1 cellular context compared by ENCODE assay signal in the genomic region with DNA sequence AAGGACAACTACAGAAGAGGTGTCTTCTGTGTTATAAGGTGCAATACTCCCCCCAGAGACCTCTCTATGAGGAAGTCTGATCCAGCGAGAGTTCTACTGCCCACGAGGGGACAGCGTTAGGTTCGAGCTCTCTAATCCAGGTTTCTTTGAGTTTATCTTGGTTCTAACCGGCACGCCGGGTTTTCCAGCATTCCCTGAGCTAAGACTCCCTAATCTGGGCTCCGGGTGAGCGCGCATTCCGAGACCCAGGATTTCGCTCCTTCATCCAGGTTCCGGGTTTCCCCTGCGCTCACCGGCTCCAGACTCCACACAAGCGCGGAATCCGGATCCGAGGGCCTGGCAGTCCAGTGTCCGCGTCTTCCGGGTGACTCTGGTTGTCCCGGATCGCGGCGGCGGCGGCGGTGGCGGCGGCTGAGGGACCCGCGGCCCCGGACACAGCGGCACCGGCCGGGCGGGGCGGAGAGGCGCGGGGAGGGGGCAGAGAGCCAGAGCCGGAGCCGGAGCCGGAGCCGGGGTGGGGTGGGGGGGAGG.
TF ChIP-seq lines count a peak whose summit lies in the region.

Gene ZNF609 (plus strand): TSS at position 373 of the 531 bp plus-strand sequence. CDS start 38,842 bp downstream, outside the sequence.

TF ChIP-seq in H1, 55 proteins besides CTCF, POLR2A, EP300 and RAD21:
- TF ChIP-seq HDAC2 (IDR thresholded peaks at IDR 0.05; ENCODE audit: borderline replicate concordance in 1 of 2, low read depth in 2 of 2, low read length in 2 of 2) (0 out of 4 replicates have a peak, but pooled peaks of 1 of the 2 experiments have one; percentile 53), ASH2L (IDR thresholded peaks at IDR 0.05; ENCODE audit: low read length) (peak; percentile 86), JUN (IDR thresholded peaks at IDR 0.05; ENCODE audit: low read depth, low read length) (peak; percentile 89), TEAD4 (IDR thresholded peaks at IDR 0.05; ENCODE audit: low read depth, low read length) (peak; percentile 98), FOSL1 (IDR thresholded peaks at IDR 0.05; ENCODE audit: insufficient read depth, low read depth, low read length) (0 out of 2 replicates have a peak, but pooled peaks have one; percentile 4), KDM1A (IDR thresholded peaks at IDR 0.05; ENCODE audit: borderline replicate concordance, low read length) (no peak), CHD1 (IDR thresholded peaks at IDR 0.05; ENCODE audit: low read depth, low read length) (no peak), SP2 (IDR thresholded peaks at IDR 0.05; ENCODE audit: low read length) (no peak), SIRT6 (IDR thresholded peaks at IDR 0.05; ENCODE audit: low read length) (no peak), USF2 (IDR thresholded peaks at IDR 0.05; ENCODE audit: low read length) (peak; percentile 33), TAF1 (IDR thresholded peaks at IDR 0.05; ENCODE audit: low read depth, low read length) (peak; percentile 93), POLR2AphosphoS5 (IDR thresholded peaks at IDR 0.05; ENCODE audit: low read depth, low read length) (peak; percentile 75), RXRA (IDR thresholded peaks at IDR 0.05; ENCODE audit: insufficient read depth, low read depth, low read length) (0 out of 2 replicates have a peak, but pooled peaks have one; percentile 74), KDM5A (IDR thresholded peaks at IDR 0.05; ENCODE audit: low read length) (no peak), GABPA (IDR thresholded peaks at IDR 0.05; ENCODE audit: borderline replicate concordance, insufficient read depth, low read length) (peak; percentile 80; the same call in 1 of the 2 replicates), NANOG (IDR thresholded peaks at IDR 0.05; ENCODE audit: insufficient read depth, low read depth, low read length, poor library complexity, severe bottlenecking) (peak; percentile 59), MAFK (IDR thresholded peaks at IDR 0.05; ENCODE audit: low read depth, low read length) (no peak), SAP30 (IDR thresholded peaks at IDR 0.05; ENCODE audit: insufficient read depth, insufficient replicate concordance, low read length) (no peak), JUND (IDR thresholded peaks at IDR 0.05; ENCODE audit: low read length) (peak; percentile 81; the same call in 1 of the 2 replicates), BRCA1 (IDR thresholded peaks at IDR 0.05; ENCODE audit: low read depth, low read length) (no peak), SP1 (IDR thresholded peaks at IDR 0.05; ENCODE audit: low read depth, low read length) (peak; percentile 100), TCF12 (IDR thresholded peaks at IDR 0.05; ENCODE audit: low read depth, low read length) (peak; percentile 86), EGR1 (IDR thresholded peaks at IDR 0.05; ENCODE audit: borderline replicate concordance, low read depth, low read length) (peak; percentile 96), BCL11A (IDR thresholded peaks at IDR 0.05; ENCODE audit: low read depth in 2 of 2, low read length in 2 of 2) (peak in 1 of 2 experiments; percentile 66), SRF (IDR thresholded peaks at IDR 0.05; ENCODE audit: low read depth, low read length) (peak; percentile 47; the same call in 1 of the 2 replicates), ZNF274 (IDR thresholded peaks at IDR 0.05; ENCODE audit: borderline replicate concordance, extremely low read depth, low read length) (no peak), PHF8 (conservative IDR thresholded peaks at IDR 0.05; ENCODE audit: low read depth, low read length) (no peak), SUZ12 (IDR thresholded peaks at IDR 0.05; ENCODE audit: low read length) (no peak), RFX5 (IDR thresholded peaks at IDR 0.05; ENCODE audit: borderline replicate concordance, low read depth, low read length) (peak; percentile 83), CBX5 (IDR thresholded peaks at IDR 0.05; ENCODE audit: low read depth, low read length) (no peak), EZH2 (IDR thresholded peaks at IDR 0.05; ENCODE audit: low read depth, low read length, severe bottlenecking) (no peak), CBX8 (IDR thresholded peaks at IDR 0.05; ENCODE audit: borderline replicate concordance, low read depth, low read length) (no peak), SIX5 (IDR thresholded peaks at IDR 0.05; ENCODE audit: low read depth, low read length) (peak; percentile 17; the same call in 1 of the 2 replicates), NRF1 (IDR thresholded peaks at IDR 0.05; ENCODE audit: low read depth, low read length) (no peak), POU5F1 (IDR thresholded peaks at IDR 0.05; ENCODE audit: low read depth, low read length) (no peak), SP4 (IDR thresholded peaks at IDR 0.05; ENCODE audit: low read length) (peak; percentile 92; the same call in 1 of the 2 replicates), CTBP2 (IDR thresholded peaks at IDR 0.05; ENCODE audit: borderline replicate concordance, insufficient read depth, insufficient read length, low read length) (peak; percentile 87), TBP (IDR thresholded peaks at IDR 0.05; ENCODE audit: low read depth, low read length) (peak; percentile 80), RBBP5 (IDR thresholded peaks at IDR 0.05; ENCODE audit: borderline replicate concordance, low read depth, low read length) (peak; percentile 50; the same call in 1 of the 2 replicates), CREB1 (IDR thresholded peaks at IDR 0.05) (peak; percentile 75), SIN3A (conservative IDR thresholded peaks at IDR 0.05 in 1 of 2, IDR thresholded peaks at IDR 0.05 in 1 of 2; ENCODE audit: low read depth in 1 of 2, low read length in 2 of 2) (peak; percentile 92 to 95; a peak in 3 of 4 replicates), MAX (IDR thresholded peaks at IDR 0.05) (peak; percentile 75; the same call in 1 of the 2 replicates), E2F6 (IDR thresholded peaks at IDR 0.05) (no peak), GTF2F1 (IDR thresholded peaks at IDR 0.05; ENCODE audit: borderline replicate concordance, low read depth, low read length) (peak; percentile 40; the same call in 1 of the 2 replicates), RNF2 (IDR thresholded peaks at IDR 0.05; ENCODE audit: borderline replicate concordance, low read depth, low read length, missing control alignments, poor library complexity, severe bottlenecking) (no peak), CEBPB (IDR thresholded peaks at IDR 0.05; ENCODE audit: low read depth, low read length) (0 out of 2 replicates have a peak, but pooled peaks have one; percentile 35), BACH1 (IDR thresholded peaks at IDR 0.05; ENCODE audit: low read length) (no peak), YY1 (IDR thresholded peaks at IDR 0.05; ENCODE audit: low read depth, low read length) (peak; percentile 89), CHD2 (IDR thresholded peaks at IDR 0.05; ENCODE audit: low read length) (peak; percentile 76), HDAC6 (IDR thresholded peaks at IDR 0.05; ENCODE audit: low read depth, low read length) (no peak), TAF7 (optimal IDR thresholded peaks at IDR 0.05; ENCODE audit: borderline replicate concordance, low read depth, low read length) (peak; percentile 94), KDM4A (IDR thresholded peaks at IDR 0.05; ENCODE audit: low read depth, low read length, severe bottlenecking) (peak; percentile 57)
- TF ChIP-seq, protein P1, sequence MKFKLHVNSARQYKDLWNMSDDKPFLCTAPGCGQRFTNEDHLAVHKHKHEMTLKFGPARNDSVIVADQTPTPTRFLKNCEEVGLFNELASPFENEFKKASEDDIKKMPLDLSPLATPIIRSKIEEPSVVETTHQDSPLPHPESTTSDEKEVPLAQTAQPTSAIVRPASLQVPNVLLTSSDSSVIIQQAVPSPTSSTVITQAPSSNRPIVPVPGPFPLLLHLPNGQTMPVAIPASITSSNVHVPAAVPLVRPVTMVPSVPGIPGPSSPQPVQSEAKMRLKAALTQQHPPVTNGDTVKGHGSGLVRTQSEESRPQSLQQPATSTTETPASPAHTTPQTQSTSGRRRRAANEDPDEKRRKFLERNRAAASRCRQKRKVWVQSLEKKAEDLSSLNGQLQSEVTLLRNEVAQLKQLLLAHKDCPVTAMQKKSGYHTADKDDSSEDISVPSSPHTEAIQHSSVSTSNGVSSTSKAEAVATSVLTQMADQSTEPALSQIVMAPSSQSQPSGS (IDR thresholded peaks at IDR 0.05; ENCODE audit: low read length): peak; percentile 98
- TF ChIP-seq, protein P2, sequence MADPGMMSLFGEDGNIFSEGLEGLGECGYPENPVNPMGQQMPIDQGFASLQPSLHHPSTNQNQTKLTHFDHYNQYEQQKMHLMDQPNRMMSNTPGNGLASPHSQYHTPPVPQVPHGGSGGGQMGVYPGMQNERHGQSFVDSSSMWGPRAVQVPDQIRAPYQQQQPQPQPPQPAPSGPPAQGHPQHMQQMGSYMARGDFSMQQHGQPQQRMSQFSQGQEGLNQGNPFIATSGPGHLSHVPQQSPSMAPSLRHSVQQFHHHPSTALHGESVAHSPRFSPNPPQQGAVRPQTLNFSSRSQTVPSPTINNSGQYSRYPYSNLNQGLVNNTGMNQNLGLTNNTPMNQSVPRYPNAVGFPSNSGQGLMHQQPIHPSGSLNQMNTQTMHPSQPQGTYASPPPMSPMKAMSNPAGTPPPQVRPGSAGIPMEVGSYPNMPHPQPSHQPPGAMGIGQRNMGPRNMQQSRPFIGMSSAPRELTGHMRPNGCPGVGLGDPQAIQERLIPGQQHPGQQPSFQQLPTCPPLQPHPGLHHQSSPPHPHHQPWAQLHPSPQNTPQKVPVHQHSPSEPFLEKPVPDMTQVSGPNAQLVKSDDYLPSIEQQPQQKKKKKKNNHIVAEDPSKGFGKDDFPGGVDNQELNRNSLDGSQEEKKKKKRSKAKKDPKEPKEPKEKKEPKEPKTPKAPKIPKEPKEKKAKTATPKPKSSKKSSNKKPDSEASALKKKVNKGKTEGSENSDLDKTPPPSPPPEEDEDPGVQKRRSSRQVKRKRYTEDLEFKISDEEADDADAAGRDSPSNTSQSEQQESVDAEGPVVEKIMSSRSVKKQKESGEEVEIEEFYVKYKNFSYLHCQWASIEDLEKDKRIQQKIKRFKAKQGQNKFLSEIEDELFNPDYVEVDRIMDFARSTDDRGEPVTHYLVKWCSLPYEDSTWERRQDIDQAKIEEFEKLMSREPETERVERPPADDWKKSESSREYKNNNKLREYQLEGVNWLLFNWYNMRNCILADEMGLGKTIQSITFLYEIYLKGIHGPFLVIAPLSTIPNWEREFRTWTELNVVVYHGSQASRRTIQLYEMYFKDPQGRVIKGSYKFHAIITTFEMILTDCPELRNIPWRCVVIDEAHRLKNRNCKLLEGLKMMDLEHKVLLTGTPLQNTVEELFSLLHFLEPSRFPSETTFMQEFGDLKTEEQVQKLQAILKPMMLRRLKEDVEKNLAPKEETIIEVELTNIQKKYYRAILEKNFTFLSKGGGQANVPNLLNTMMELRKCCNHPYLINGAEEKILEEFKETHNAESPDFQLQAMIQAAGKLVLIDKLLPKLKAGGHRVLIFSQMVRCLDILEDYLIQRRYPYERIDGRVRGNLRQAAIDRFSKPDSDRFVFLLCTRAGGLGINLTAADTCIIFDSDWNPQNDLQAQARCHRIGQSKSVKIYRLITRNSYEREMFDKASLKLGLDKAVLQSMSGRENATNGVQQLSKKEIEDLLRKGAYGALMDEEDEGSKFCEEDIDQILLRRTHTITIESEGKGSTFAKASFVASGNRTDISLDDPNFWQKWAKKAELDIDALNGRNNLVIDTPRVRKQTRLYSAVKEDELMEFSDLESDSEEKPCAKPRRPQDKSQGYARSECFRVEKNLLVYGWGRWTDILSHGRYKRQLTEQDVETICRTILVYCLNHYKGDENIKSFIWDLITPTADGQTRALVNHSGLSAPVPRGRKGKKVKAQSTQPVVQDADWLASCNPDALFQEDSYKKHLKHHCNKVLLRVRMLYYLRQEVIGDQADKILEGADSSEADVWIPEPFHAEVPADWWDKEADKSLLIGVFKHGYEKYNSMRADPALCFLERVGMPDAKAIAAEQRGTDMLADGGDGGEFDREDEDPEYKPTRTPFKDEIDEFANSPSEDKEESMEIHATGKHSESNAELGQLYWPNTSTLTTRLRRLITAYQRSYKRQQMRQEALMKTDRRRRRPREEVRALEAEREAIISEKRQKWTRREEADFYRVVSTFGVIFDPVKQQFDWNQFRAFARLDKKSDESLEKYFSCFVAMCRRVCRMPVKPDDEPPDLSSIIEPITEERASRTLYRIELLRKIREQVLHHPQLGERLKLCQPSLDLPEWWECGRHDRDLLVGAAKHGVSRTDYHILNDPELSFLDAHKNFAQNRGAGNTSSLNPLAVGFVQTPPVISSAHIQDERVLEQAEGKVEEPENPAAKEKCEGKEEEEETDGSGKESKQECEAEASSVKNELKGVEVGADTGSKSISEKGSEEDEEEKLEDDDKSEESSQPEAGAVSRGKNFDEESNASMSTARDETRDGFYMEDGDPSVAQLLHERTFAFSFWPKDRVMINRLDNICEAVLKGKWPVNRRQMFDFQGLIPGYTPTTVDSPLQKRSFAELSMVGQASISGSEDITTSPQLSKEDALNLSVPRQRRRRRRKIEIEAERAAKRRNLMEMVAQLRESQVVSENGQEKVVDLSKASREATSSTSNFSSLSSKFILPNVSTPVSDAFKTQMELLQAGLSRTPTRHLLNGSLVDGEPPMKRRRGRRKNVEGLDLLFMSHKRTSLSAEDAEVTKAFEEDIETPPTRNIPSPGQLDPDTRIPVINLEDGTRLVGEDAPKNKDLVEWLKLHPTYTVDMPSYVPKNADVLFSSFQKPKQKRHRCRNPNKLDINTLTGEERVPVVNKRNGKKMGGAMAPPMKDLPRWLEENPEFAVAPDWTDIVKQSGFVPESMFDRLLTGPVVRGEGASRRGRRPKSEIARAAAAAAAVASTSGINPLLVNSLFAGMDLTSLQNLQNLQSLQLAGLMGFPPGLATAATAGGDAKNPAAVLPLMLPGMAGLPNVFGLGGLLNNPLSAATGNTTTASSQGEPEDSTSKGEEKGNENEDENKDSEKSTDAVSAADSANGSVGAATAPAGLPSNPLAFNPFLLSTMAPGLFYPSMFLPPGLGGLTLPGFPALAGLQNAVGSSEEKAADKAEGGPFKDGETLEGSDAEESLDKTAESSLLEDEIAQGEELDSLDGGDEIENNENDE (IDR thresholded peaks at IDR 0.05; ENCODE audit: insufficient replicate concordance, low read length): peak; percentile 61
- TF ChIP-seq, protein P3, sequence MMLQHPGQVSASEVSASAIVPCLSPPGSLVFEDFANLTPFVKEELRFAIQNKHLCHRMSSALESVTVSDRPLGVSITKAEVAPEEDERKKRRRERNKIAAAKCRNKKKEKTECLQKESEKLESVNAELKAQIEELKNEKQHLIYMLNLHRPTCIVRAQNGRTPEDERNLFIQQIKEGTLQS (IDR thresholded peaks at IDR 0.05; ENCODE audit: insufficient read depth, low read depth, low read length): no peak
